Comparison of ENCODE assay signal across 11 cellular contexts in genomic region chr4:76016383-76016782, GRCh38. TPM values are rescaled to one million over a fixed set of nuclear protein-coding genes. Genes with fewer than 3 reads are reported as not detected.
DNase-seq lines count a peak whose midpoint lies in the region; ATAC-seq and TF ChIP-seq lines count a peak whose summit lies in the region.
"Had no signal": no experiment of that assay in that cellular context is flagged by ENCODE, and none has a peak within 500 bp of the region (broad histone marks: within the 10 kb centered on the region; RNA-seq: fewer than 3 reads in every experiment).

No MANE protein-coding gene starts in this region.

- no peaks in the 10 kb centered on the region for H3K9me3 ChIP-seq in A673 (ENCODE audit: low read depth, low read length, poor library complexity, severe bottlenecking)

- POLR2A ChIA-PET in A673 (lab: Charles Lee; ENCODE audit: low non-redundant PET): no interaction called here

- CTCF ChIA-PET in A673 (lab: Charles Lee): no interaction called here

- DNase-seq in G401 (ENCODE audit: low spot score) (peak; percentile 46), coronary artery (ENCODE audit: low spot score) (no peak), occipital lobe (lab: John Stamatoyannopoulos, UW) (no peak), A673 (ENCODE audit: low spot score) (no peak)
- DNase-seq in activated T-cell treated with anti-CD3 and anti-CD28 coated beads, Interleukin-2, amount 50 U/mL, for 48 hours: peak; percentile 38 to 46
- DNase-seq in stimulated activated CD4-positive, alpha-beta T cell treated with anti-CD3 and anti-CD28 coated beads, Interleukin-12 subunit alpha, Interleukin-12 subunit beta, amount 100 ng/mL, for 4 hours: no peak
- DNase-seq: effector memory CD4-positive, alpha-beta T cell had no signal

- ATAC-seq in GM19328 (IDR thresholded peaks at IDR 0.05; ENCODE audit: unreplicated experiment): peak; percentile 57
- peak; percentile 59 for ATAC-seq in HG03066 (IDR thresholded peaks at IDR 0.05; ENCODE audit: low read depth, unreplicated experiment)

- no TSS peak for BruUV-seq in A673 (replicated peaks; lab: Mats Ljungman, UMichigan)

- TF ChIP-seq CTCF in coronary artery (IDR thresholded peaks at IDR 0.05) (no peak), A673 (conservative IDR thresholded peaks at IDR 0.05; ENCODE audit: low read depth, low read length) (no peak)

- peaks cover 14% of the 10 kb centered on the region for H3K4me1 ChIP-seq in A673 (ENCODE audit: insufficient read depth, low read length, poor library complexity, severe bottlenecking)

- no peaks in the 10 kb centered on the region for H3K27me3 ChIP-seq in A673 (replicated peaks; ENCODE audit: insufficient read depth, low read depth, low read length, poor library complexity)

- no peak overlapping the region for H3K4me3 ChIP-seq in coronary artery
- no peak overlapping the region for H3K4me3 ChIP-seq in A673 (ENCODE audit: low read depth, low read length, poor library complexity, severe bottlenecking)

- no peaks in the 10 kb centered on the region for H3K36me3 ChIP-seq in A673 (ENCODE audit: insufficient read depth, low read length, poor library complexity, severe bottlenecking)

- intact Hi-C loops in A673 (cut with micrococcal nuclease; ENCODE audit: unreplicated experiment): no loop called here

- H3K27ac ChIP-seq in coronary artery: no peak overlapping the region
- H3K27ac ChIP-seq in A673 (ENCODE audit: low read depth, low read length, poor library complexity, severe bottlenecking): no peak overlapping the region

- in situ Hi-C loops in G401 (cut with HindIII; ENCODE audit: low sequenced_read_pairs): no loop called here

RNA-seq across cellular contexts. Expression of gene CXCL10, which starts 6.9 kb away (rescaled TPM):
- total RNA-seq in G401 (2014; rRNA removed; shearing (Covaris generic)): not detected in 2 replicates
- total RNA-seq in occipital lobe (0.78 TPM), A673 (2021) (0.79 and 1.0 TPM in 2 replicates)

RNA-seq across cellular contexts. Expression of gene CXCL9, which starts 9.1 kb away (rescaled TPM):
- total RNA-seq in G401 (2014; rRNA removed; shearing (Covaris generic)): not detected in 2 replicates
- total RNA-seq in occipital lobe (not detected), A673 (2021) (not detected in 2 replicates)
- total RNA-seq: lung microvascular endothelial cell, M059J had no signal

RNA-seq across cellular contexts. Expression of gene CXCL11, which starts 19.5 kb away (rescaled TPM):
- not detected in 2 replicates for total RNA-seq in G401 (2014; rRNA removed; shearing (Covaris generic))
- total RNA-seq in occipital lobe (not detected), A673 (2021) (0.30 and 0.50 TPM in 2 replicates)

RNA-seq across cellular contexts. Expression of gene SDAD1, which starts 25.6 kb away (rescaled TPM):
- 24.2 and 47.0 TPM in 2 replicates for total RNA-seq in G401 (2014; rRNA removed; shearing (Covaris generic))
- total RNA-seq in occipital lobe: 38.4 TPM
- 24.0 and 28.3 TPM in 2 replicates for total RNA-seq in A673 (2021)

RNA-seq across cellular contexts. Expression of gene ART3, which starts 58.1 kb away (rescaled TPM):
- total RNA-seq in G401 (2014; rRNA removed; shearing (Covaris generic)): not detected in 2 replicates
- total RNA-seq in occipital lobe (0.78 TPM), A673 (2021) (not detected in 2 replicates)
- total RNA-seq: lung microvascular endothelial cell, M059J had no signal

Comparison
In these comparisons a context has a peak if more than half of its experiments do, and no peak if none do; other contexts are left out.
1. DNase-seq: peak in G401 (single experiment) and activated T-cell treated with anti-CD3 and anti-CD28 coated beads, Interleukin-2, amount 50 U/mL, for 48 hours (2 of 2); none in coronary artery (single experiment), occipital lobe (single experiment), A673 (single experiment) and stimulated activated CD4-positive, alpha-beta T cell treated with anti-CD3 and anti-CD28 coated beads, Interleukin-12 subunit alpha, Interleukin-12 subunit beta, amount 100 ng/mL, for 4 hours (single experiment).